ENCODE assay signal across 35 cellular contexts in the genomic region with DNA sequence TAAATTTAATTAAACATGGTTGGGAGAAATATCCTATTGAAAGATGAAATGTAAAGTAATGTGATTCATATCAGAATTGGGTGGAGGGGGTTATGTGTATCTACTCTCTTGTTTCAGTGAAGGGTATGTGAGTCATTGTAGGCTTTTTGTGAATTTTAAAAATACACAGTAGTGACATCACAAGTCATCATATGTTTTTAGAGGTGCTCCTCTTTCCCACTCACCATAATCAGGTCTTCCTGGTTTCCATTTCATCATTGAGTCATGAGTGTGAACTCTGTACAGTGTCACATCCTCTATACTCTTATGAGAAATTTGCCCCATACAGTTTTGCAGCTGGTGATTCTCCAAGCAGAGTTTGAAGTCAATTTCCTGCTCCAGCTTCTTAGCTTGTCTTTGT. TPM values are rescaled to one million over a fixed set of nuclear protein-coding genes. Genes with fewer than 3 reads are reported as not detected.
DNase-seq lines count a peak whose midpoint lies in the region; ATAC-seq and TF ChIP-seq lines count a peak whose summit lies in the region.
"Had no signal": no experiment of that assay in that cellular context is flagged by ENCODE, and none has a peak within 500 bp of the region (broad histone marks: within the 10 kb centered on the region; RNA-seq: fewer than 3 reads in every experiment).

No MANE protein-coding gene starts in this region.

- H3K4me3 ChIP-seq in skeletal muscle cell (ENCODE audit: low read depth, low read length), result no peak overlapping the region
- H3K4me3 ChIP-seq: cardiac muscle cell, colonic mucosa, gastrocnemius medialis, K562, lower lobe of right lung, MG63, PC-9, testis had no signal

- H3K27ac ChIP-seq in epithelial cell of prostate, result peak overlapping the region; percentile 37
- H3K27ac ChIP-seq: cardiac muscle cell, colonic mucosa, gastrocnemius medialis, lower lobe of right lung, PC-9, testis had no signal

- DNase-seq in activated T-cell treated with anti-CD3 and anti-CD28 coated beads, Interleukin-2, amount 50 U/mL, for 72 hours, result no peak
- no peak for DNase-seq in activated T-cell treated with anti-CD3 and anti-CD28 coated beads, Interleukin-2, amount 50 U/mL, for 24 hours
- peak; percentile 5 for DNase-seq in RPMI7951 (ENCODE audit: low read depth)
- DNase-seq in epithelial cell of prostate (ENCODE audit: low read depth, low spot score), result peak; percentile 37
- peak; percentile 54 for DNase-seq in skeletal muscle cell (ENCODE audit: low read depth)
- no peak for DNase-seq in NCI-H187 (lab: John Stamatoyannopoulos, UW)
- DNase-seq: 8988T; activated CD4-positive, alpha-beta memory T cell treated with anti-CD3 and anti-CD28 coated beads for 36 hours; activated CD8-positive, alpha-beta memory T cell treated with anti-CD3 and anti-CD28 coated beads, Interleukin-2, amount 50 U/mL, for 4 hours; activated naive CD4-positive, alpha-beta T cell treated with anti-CD3 and anti-CD28 coated beads, Interleukin-2, amount 50 U/mL, for 16 hours; amniotic stem cell; colonic mucosa; DMS79 treated with DMSO at 0.1 percent for 48 hours; effector CD4-positive, alpha-beta T cell; gastrocnemius medialis; lower lobe of right lung; MG63; natural killer cell; NCI-H1105 treated with DMSO at 0.1 percent for 48 hours; NCI-H1930; NCI-H526; NK-92 treated with Interleukin-12 subunit alpha and Interleukin-12 subunit beta, amount 100 ng/mL, for 24 hours; nucleus accumbens; Right ventricle myocardium superior; stimulated activated naive CD4-positive, alpha-beta T cell; T-helper 17 cell; testis had no signal

- peaks cover 0 to 5% of the 10 kb centered on the region in 2 donors for H3K9me3 Mint-ChIP-seq in activated T-cell treated with anti-CD3 and anti-CD28 coated beads, Interleukin-2, amount 50 U/mL, for 72 hours
- peaks cover 12% of the 10 kb centered on the region for H3K9me3 Mint-ChIP-seq in activated T-cell treated with anti-CD3 and anti-CD28 coated beads, Interleukin-2, amount 50 U/mL, for 24 hours

- no peaks in the 10 kb centered on the region for H3K27me3 Mint-ChIP-seq in activated T-cell treated with anti-CD3 and anti-CD28 coated beads, Interleukin-2, amount 50 U/mL, for 72 hours (ENCODE audit: low read depth)
- no peaks in the 10 kb centered on the region for H3K27me3 Mint-ChIP-seq in activated T-cell treated with anti-CD3 and anti-CD28 coated beads, Interleukin-2, amount 50 U/mL, for 24 hours
- H3K27me3 Mint-ChIP-seq: activated CD4-positive, alpha-beta memory T cell treated with anti-CD3 and anti-CD28 coated beads for 36 hours; T-helper 17 cell had no signal

- H3K4me1 Mint-ChIP-seq in activated T-cell treated with anti-CD3 and anti-CD28 coated beads, Interleukin-2, amount 50 U/mL, for 72 hours (ENCODE audit: low read depth), result no peaks in the 10 kb centered on the region
- no peaks in the 10 kb centered on the region for H3K4me1 Mint-ChIP-seq in activated T-cell treated with anti-CD3 and anti-CD28 coated beads, Interleukin-2, amount 50 U/mL, for 24 hours (ENCODE audit: low read depth)
- H3K4me1 Mint-ChIP-seq: CD14-positive monocyte, natural killer cell, T-helper 17 cell had no signal

- peak; percentile 49 to 51 for ATAC-seq in activated T-cell treated with anti-CD3 and anti-CD28 coated beads, Interleukin-2, amount 50 U/mL, for 72 hours (replicated peaks in 1 of 2)
- no peak for ATAC-seq in SK-N-SH treated with all-trans-retinoic acid at 6 μM for 48 hours
- ATAC-seq in HG02973 (IDR thresholded peaks at IDR 0.05; ENCODE audit: unreplicated experiment), result no peak
- ATAC-seq: activated CD4-positive, CD25-positive, alpha-beta regulatory T cell treated with anti-CD3 and anti-CD28 coated beads, Interleukin-2, amount 50 U/mL, for 24 hours; gastrocnemius medialis; HCT116; K562; lower lobe of right lung; natural killer cell; T-helper 17 cell had no signal

- H3K4me3 Mint-ChIP-seq in activated T-cell treated with anti-CD3 and anti-CD28 coated beads, Interleukin-2, amount 50 U/mL, for 72 hours, result no peak overlapping the region
- no peak overlapping the region for H3K4me3 Mint-ChIP-seq in activated T-cell treated with anti-CD3 and anti-CD28 coated beads, Interleukin-2, amount 50 U/mL, for 24 hours
- H3K4me3 Mint-ChIP-seq: activated CD4-positive, alpha-beta memory T cell treated with anti-CD3 and anti-CD28 coated beads for 36 hours; CD14-positive monocyte; natural killer cell; T-helper 17 cell had no signal

- H3K27ac Mint-ChIP-seq in activated T-cell treated with anti-CD3 and anti-CD28 coated beads, Interleukin-2, amount 50 U/mL, for 72 hours, result no peak overlapping the region
- H3K27ac Mint-ChIP-seq in activated T-cell treated with anti-CD3 and anti-CD28 coated beads, Interleukin-2, amount 50 U/mL, for 24 hours, result no peak overlapping the region
- H3K27ac Mint-ChIP-seq: activated CD4-positive, alpha-beta memory T cell treated with anti-CD3 and anti-CD28 coated beads for 36 hours; CD14-positive monocyte; natural killer cell; T-helper 17 cell had no signal

- no peaks in the 10 kb centered on the region for H3K36me3 Mint-ChIP-seq in activated T-cell treated with anti-CD3 and anti-CD28 coated beads, Interleukin-2, amount 50 U/mL, for 72 hours (ENCODE audit: insufficient read depth in 2 of 2)
- no peaks in the 10 kb centered on the region for H3K36me3 Mint-ChIP-seq in activated T-cell treated with anti-CD3 and anti-CD28 coated beads, Interleukin-2, amount 50 U/mL, for 24 hours (ENCODE audit: low read depth)
- H3K36me3 Mint-ChIP-seq: activated CD4-positive, alpha-beta memory T cell treated with anti-CD3 and anti-CD28 coated beads for 36 hours; CD14-positive monocyte had no signal

TF ChIP-seq in SK-N-SH treated with all-trans-retinoic acid at 6 μM for 48 hours, 23 proteins besides CTCF, POLR2A, EP300 and RAD21 (continues in another document):
- TF ChIP-seq, protein P1, sequence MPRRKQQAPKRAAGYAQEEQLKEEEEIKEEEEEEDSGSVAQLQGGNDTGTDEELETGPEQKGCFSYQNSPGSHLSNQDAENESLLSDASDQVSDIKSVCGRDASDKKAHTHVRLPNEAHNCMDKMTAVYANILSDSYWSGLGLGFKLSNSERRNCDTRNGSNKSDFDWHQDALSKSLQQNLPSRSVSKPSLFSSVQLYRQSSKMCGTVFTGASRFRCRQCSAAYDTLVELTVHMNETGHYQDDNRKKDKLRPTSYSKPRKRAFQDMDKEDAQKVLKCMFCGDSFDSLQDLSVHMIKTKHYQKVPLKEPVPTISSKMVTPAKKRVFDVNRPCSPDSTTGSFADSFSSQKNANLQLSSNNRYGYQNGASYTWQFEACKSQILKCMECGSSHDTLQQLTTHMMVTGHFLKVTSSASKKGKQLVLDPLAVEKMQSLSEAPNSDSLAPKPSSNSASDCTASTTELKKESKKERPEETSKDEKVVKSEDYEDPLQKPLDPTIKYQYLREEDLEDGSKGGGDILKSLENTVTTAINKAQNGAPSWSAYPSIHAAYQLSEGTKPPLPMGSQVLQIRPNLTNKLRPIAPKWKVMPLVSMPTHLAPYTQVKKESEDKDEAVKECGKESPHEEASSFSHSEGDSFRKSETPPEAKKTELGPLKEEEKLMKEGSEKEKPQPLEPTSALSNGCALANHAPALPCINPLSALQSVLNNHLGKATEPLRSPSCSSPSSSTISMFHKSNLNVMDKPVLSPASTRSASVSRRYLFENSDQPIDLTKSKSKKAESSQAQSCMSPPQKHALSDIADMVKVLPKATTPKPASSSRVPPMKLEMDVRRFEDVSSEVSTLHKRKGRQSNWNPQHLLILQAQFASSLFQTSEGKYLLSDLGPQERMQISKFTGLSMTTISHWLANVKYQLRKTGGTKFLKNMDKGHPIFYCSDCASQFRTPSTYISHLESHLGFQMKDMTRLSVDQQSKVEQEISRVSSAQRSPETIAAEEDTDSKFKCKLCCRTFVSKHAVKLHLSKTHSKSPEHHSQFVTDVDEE (CRISPR knock-in tag; IDR thresholded peaks at IDR 0.05), result no peak
- no peak for TF ChIP-seq PPARA (CRISPR knock-in tag; IDR thresholded peaks at IDR 0.05; ENCODE audit: borderline replicate concordance)
- TF ChIP-seq ZFP3 (CRISPR knock-in tag; IDR thresholded peaks at IDR 0.05), result no peak
- no peak for TF ChIP-seq CSDC2 (CRISPR knock-in tag; IDR thresholded peaks at IDR 0.05)
- TF ChIP-seq, protein P2, sequence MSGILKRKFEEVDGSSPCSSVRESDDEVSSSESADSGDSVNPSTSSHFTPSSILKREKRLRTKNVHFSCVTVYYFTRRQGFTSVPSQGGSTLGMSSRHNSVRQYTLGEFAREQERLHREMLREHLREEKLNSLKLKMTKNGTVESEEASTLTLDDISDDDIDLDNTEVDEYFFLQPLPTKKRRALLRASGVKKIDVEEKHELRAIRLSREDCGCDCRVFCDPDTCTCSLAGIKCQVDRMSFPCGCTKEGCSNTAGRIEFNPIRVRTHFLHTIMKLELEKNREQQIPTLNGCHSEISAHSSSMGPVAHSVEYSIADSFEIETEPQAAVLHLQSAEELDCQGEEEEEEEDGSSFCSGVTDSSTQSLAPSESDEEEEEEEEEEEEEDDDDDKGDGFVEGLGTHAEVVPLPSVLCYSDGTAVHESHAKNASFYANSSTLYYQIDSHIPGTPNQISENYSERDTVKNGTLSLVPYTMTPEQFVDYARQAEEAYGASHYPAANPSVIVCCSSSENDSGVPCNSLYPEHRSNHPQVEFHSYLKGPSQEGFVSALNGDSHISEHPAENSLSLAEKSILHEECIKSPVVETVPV (CRISPR knock-in tag; IDR thresholded peaks at IDR 0.05), result no peak
- no peak for TF ChIP-seq RARB (CRISPR knock-in tag; IDR thresholded peaks at IDR 0.05)
- TF ChIP-seq TOX (CRISPR knock-in tag; IDR thresholded peaks at IDR 0.05; ENCODE audit: borderline replicate concordance), result no peak
- TF ChIP-seq, protein P3, sequence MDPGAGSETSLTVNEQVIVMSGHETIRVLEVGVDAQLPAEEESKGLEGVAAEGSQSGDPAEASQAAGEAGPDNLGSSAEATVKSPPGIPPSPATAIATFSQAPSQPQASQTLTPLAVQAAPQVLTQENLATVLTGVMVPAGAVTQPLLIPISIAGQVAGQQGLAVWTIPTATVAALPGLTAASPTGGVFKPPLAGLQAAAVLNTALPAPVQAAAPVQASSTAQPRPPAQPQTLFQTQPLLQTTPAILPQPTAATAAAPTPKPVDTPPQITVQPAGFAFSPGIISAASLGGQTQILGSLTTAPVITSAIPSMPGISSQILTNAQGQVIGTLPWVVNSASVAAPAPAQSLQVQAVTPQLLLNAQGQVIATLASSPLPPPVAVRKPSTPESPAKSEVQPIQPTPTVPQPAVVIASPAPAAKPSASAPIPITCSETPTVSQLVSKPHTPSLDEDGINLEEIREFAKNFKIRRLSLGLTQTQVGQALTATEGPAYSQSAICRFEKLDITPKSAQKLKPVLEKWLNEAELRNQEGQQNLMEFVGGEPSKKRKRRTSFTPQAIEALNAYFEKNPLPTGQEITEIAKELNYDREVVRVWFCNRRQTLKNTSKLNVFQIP (CRISPR knock-in tag; IDR thresholded peaks at IDR 0.05; ENCODE audit: borderline replicate concordance, low read depth), result no peak
- no peak for TF ChIP-seq BACH2 (CRISPR knock-in tag; IDR thresholded peaks at IDR 0.05; ENCODE audit: borderline replicate concordance)
- no peak for TF ChIP-seq SNAI2 (CRISPR knock-in tag; IDR thresholded peaks at IDR 0.05)
- no peak for TF ChIP-seq ZNF565 (CRISPR knock-in tag; conservative IDR thresholded peaks at IDR 0.05; ENCODE audit: low read depth)

RNA-seq across cellular contexts. Expression of a gene that starts 18.8 kb away (rescaled TPM):
- under 1 TPM; 0.14 to 0.19 TPM for total RNA-seq in activated T-cell treated with anti-CD3 and anti-CD28 coated beads, Interleukin-2, amount 50 U/mL, for 72 hours
- total RNA-seq in RPMI7951 (2014; rRNA removed; shearing (Covaris generic)), result 0.78 and 1.9 TPM in 2 replicates

Comparison
In these comparisons a context has a peak if more than half of its experiments do, and no peak if none do; other contexts are left out.
1. ATAC-seq: peak in activated T-cell treated with anti-CD3 and anti-CD28 coated beads, Interleukin-2, amount 50 U/mL, for 72 hours (2 of 2); none in SK-N-SH treated with all-trans-retinoic acid at 6 μM for 48 hours (single experiment) and HG02973 (single experiment).
2. DNase-seq: peak in RPMI7951 (single experiment), epithelial cell of prostate (single experiment) and skeletal muscle cell (single experiment); none in activated T-cell treated with anti-CD3 and anti-CD28 coated beads, Interleukin-2, amount 50 U/mL, for 72 hours (0 of 2), activated T-cell treated with anti-CD3 and anti-CD28 coated beads, Interleukin-2, amount 50 U/mL, for 24 hours (single experiment) and NCI-H187 (0 of 2).